ENCODE assay signal across 8 cellular contexts in the genomic region with DNA sequence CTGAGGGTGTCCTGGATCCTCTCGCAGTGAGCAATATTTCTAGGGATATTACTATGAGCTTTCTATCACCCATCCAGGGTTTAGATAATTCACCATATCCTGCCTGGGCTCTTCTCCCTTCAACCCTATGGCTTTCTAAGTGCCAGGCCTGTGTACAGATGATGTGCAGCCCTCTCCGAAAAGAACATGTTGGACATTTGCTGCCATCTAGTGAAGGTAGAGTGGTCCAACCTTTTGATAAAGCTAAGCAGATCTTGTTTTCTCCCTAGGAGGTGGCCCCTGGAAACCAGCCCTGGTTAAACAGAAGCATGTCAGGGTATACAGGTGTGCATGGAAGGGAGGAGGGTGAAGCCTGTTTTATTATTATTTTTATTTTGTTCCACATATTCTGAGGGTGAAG.
DNase-seq lines count a peak whose midpoint lies in the region; ATAC-seq and TF ChIP-seq lines count a peak whose summit lies in the region.

No MANE protein-coding gene starts in this region.

- ATAC-seq in HG03439 (IDR thresholded peaks at IDR 0.05; ENCODE audit: unreplicated experiment) = no peak
- ATAC-seq in HG02973 (IDR thresholded peaks at IDR 0.05; ENCODE audit: unreplicated experiment) = no peak

- peak; percentile 37; the same call in 1 of the 2 replicates for TF ChIP-seq RAD21 in Ishikawa (IDR thresholded peaks at IDR 0.05; ENCODE audit: low read depth)

- peak; percentile 63 for DNase-seq in COLO829 (ENCODE audit: low spot score)
- peak; percentile 50 for DNase-seq in amniotic stem cell (lab: John Stamatoyannopoulos, UW)
- DNase-seq in kidney glomerular epithelial cell (lab: John Stamatoyannopoulos, UW) = peak; percentile 38
- DNase-seq in KG1 (lab: John Stamatoyannopoulos, UW) = no peak
- no peak for DNase-seq in posterior cingulate gyrus

- no peak for TF ChIP-seq EP300 in Ishikawa (IDR thresholded peaks at IDR 0.05; ENCODE audit: borderline replicate concordance)

- intact Hi-C loops in posterior cingulate gyrus (cut with DNase I) = loop anchor here (2.0 kb wide), 1 partner anchor 323 kb away; no protein-coding TSS in a partner anchor

TF ChIP-seq in Ishikawa, 13 proteins besides CTCF, POLR2A, EP300 and RAD21:
- TF ChIP-seq EGR1 (IDR thresholded peaks at IDR 0.05) = no peak
- no peak for TF ChIP-seq NFIC (IDR thresholded peaks at IDR 0.05)
- TF ChIP-seq TEAD4 (IDR thresholded peaks at IDR 0.05) = no peak
- TF ChIP-seq CREB1 (IDR thresholded peaks at IDR 0.05; ENCODE audit: low read depth) = no peak
- TF ChIP-seq CEBPB (IDR thresholded peaks at IDR 0.05) = no peak
- no peak for TF ChIP-seq ZBTB7A (IDR thresholded peaks at IDR 0.05; ENCODE audit: low read depth)
- TF ChIP-seq TCF12 (IDR thresholded peaks at IDR 0.05; ENCODE audit: low read depth) = no peak
- TF ChIP-seq TAF1 (IDR thresholded peaks at IDR 0.05; ENCODE audit: low read depth) = no peak
- no peak for TF ChIP-seq FOXM1 (IDR thresholded peaks at IDR 0.05; ENCODE audit: borderline replicate concordance, low read depth)
- TF ChIP-seq, protein P1, sequence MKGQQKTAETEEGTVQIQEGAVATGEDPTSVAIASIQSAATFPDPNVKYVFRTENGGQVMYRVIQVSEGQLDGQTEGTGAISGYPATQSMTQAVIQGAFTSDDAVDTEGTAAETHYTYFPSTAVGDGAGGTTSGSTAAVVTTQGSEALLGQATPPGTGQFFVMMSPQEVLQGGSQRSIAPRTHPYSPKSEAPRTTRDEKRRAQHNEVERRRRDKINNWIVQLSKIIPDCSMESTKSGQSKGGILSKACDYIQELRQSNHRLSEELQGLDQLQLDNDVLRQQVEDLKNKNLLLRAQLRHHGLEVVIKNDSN (IDR thresholded peaks at IDR 0.05) = no peak
- TF ChIP-seq, protein P2, sequence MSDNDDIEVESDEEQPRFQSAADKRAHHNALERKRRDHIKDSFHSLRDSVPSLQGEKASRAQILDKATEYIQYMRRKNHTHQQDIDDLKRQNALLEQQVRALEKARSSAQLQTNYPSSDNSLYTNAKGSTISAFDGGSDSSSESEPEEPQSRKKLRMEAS (IDR thresholded peaks at IDR 0.05) = no peak

Comparison
In these comparisons a context has a peak if more than half of its experiments do, and no peak if none do; other contexts are left out.
1. DNase-seq: peak in COLO829 (single experiment), amniotic stem cell (single experiment) and kidney glomerular epithelial cell (single experiment); none in KG1 (single experiment) and posterior cingulate gyrus (0 of 10).